1 cellular context compared by ENCODE assay signal in the genomic region with DNA sequence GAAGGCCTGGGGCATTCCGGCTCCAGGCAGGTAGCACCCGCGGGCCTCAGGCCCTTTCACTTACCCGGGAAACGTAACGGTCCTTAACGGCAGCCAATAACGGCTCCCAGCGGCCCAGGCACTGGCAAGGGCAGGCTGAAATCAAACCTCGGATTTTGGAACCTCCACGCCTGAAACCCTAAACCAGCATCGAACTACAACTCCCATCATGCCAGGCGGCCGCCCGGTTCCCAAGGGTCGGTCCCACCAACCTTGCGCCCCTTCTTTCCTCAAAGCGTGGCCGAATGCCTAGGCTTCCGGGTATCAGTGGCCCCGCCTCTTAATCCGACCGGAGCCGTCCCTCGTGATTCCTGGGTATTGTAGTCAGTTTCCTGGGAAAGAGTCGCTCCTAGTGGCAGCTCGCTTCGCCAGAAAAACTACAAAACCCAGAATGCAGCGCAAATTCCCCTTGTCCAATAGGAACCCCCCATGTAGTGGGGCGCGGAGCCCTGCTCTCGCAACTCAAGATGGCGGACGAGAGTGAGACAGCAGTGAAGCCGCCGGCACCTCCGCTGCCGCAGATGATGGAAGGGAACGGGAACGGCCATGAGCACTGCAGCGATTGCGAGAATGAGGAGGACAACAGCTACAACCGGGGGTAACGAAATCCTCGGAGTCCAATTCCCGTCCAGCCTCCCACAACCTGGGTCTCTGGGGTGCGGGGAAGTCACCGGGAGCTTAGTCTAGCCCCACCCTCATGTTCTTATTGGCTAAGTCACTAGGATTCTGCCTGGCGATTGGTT.
A peak's percentile ranks its signal among the peaks of the same experiment; 100 is the strongest.
TF ChIP-seq lines count a peak whose summit lies in the region.

Gene NMT1, plus strand, starts transcription at position 494 of the 782 bp plus-strand sequence. Its CDS starts 13 bp downstream, at position 507.

TF ChIP-seq in HepG2, 621 proteins besides CTCF, POLR2A, EP300 and RAD21 (continued from another document):
- TF ChIP-seq PATZ1 (CRISPR knock-in tag; IDR thresholded peaks at IDR 0.05) (peak; percentile 52; the same call in 1 of the 2 replicates), ARID2 (CRISPR knock-in tag; IDR thresholded peaks at IDR 0.05; ENCODE audit: borderline replicate concordance) (no peak), RBAK (CRISPR knock-in tag; IDR thresholded peaks at IDR 0.05) (peak; percentile 72; the same call in 1 of the 2 replicates), CBX5 (CRISPR knock-in tag; IDR thresholded peaks at IDR 0.05; ENCODE audit: borderline replicate concordance) (peak; percentile 52; the same call in 1 of the 2 replicates), POLR2AphosphoS2 (IDR thresholded peaks at IDR 0.05; ENCODE audit: low read depth, low read length) (peak; percentile 96), SP5 (CRISPR knock-in tag; IDR thresholded peaks at IDR 0.05; ENCODE audit: borderline replicate concordance, low read depth) (peak; percentile 54; the same call in 1 of the 2 replicates), ELF1 (CRISPR knock-in tag; IDR thresholded peaks at IDR 0.05) (peak; percentile 99), JUNB (CRISPR knock-in tag; IDR thresholded peaks at IDR 0.05; ENCODE audit: borderline replicate concordance) (no peak), ZNF510 (CRISPR knock-in tag; IDR thresholded peaks at IDR 0.05; ENCODE audit: low read depth) (peak; percentile 97; the same call in 1 of the 2 replicates), ZBTB20 (CRISPR knock-in tag; IDR thresholded peaks at IDR 0.05; ENCODE audit: borderline replicate concordance, low read depth) (peak; percentile 84; the same call in 1 of the 2 replicates), ZSCAN22 (CRISPR knock-in tag; IDR thresholded peaks at IDR 0.05) (no peak), ZNF292 (CRISPR knock-in tag; IDR thresholded peaks at IDR 0.05; ENCODE audit: borderline replicate concordance, low read depth) (no peak; the same call in 1 of the 2 replicates), TAF15 (IDR thresholded peaks at IDR 0.05; ENCODE audit: low read depth, low read length, poor library complexity, severe bottlenecking) (no peak), ZNF12 (CRISPR knock-in tag; IDR thresholded peaks at IDR 0.05) (0 out of 2 replicates have a peak, but pooled peaks have one; percentile 61), KMT2B (CRISPR knock-in tag; IDR thresholded peaks at IDR 0.05) (peak; percentile 98), U2AF2 (IDR thresholded peaks at IDR 0.05; ENCODE audit: low read depth, low read length) (0 out of 2 replicates have a peak, but pooled peaks have one; percentile 15), SP2 (CRISPR knock-in tag; IDR thresholded peaks at IDR 0.05) (peak; percentile 98), SETDB1 (CRISPR knock-in tag; IDR thresholded peaks at IDR 0.05; ENCODE audit: borderline replicate concordance) (no peak), CHD4 (IDR thresholded peaks at IDR 0.05; ENCODE audit: borderline replicate concordance, low read length) (no peak), ZBTB40 (IDR thresholded peaks at IDR 0.05) (no peak), ZBTB40 (CRISPR knock-in tag; IDR thresholded peaks at IDR 0.05) (peak; percentile 40), ZMYM3 (CRISPR knock-in tag; IDR thresholded peaks at IDR 0.05) (no peak), FOXK1 (CRISPR knock-in tag; IDR thresholded peaks at IDR 0.05; ENCODE audit: borderline replicate concordance, low read depth) (peak; percentile 83; the same call in 1 of the 2 replicates), ZBTB14 (CRISPR knock-in tag; IDR thresholded peaks at IDR 0.05) (peak; percentile 31)
- TF ChIP-seq, protein P1, sequence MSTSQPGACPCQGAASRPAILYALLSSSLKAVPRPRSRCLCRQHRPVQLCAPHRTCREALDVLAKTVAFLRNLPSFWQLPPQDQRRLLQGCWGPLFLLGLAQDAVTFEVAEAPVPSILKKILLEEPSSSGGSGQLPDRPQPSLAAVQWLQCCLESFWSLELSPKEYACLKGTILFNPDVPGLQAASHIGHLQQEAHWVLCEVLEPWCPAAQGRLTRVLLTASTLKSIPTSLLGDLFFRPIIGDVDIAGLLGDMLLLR (CRISPR knock-in tag; IDR thresholded peaks at IDR 0.05) = peak; percentile 19; the same call in 1 of the 2 replicates
- TF ChIP-seq, protein P2, sequence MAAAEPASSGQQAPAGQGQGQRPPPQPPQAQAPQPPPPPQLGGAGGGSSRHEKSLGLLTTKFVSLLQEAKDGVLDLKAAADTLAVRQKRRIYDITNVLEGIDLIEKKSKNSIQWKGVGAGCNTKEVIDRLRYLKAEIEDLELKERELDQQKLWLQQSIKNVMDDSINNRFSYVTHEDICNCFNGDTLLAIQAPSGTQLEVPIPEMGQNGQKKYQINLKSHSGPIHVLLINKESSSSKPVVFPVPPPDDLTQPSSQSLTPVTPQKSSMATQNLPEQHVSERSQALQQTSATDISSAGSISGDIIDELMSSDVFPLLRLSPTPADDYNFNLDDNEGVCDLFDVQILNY (CRISPR knock-in tag; conservative IDR thresholded peaks at IDR 0.05) = 0 out of 2 replicates have a peak, but pooled peaks have one; percentile 29
- TF ChIP-seq, protein P3, sequence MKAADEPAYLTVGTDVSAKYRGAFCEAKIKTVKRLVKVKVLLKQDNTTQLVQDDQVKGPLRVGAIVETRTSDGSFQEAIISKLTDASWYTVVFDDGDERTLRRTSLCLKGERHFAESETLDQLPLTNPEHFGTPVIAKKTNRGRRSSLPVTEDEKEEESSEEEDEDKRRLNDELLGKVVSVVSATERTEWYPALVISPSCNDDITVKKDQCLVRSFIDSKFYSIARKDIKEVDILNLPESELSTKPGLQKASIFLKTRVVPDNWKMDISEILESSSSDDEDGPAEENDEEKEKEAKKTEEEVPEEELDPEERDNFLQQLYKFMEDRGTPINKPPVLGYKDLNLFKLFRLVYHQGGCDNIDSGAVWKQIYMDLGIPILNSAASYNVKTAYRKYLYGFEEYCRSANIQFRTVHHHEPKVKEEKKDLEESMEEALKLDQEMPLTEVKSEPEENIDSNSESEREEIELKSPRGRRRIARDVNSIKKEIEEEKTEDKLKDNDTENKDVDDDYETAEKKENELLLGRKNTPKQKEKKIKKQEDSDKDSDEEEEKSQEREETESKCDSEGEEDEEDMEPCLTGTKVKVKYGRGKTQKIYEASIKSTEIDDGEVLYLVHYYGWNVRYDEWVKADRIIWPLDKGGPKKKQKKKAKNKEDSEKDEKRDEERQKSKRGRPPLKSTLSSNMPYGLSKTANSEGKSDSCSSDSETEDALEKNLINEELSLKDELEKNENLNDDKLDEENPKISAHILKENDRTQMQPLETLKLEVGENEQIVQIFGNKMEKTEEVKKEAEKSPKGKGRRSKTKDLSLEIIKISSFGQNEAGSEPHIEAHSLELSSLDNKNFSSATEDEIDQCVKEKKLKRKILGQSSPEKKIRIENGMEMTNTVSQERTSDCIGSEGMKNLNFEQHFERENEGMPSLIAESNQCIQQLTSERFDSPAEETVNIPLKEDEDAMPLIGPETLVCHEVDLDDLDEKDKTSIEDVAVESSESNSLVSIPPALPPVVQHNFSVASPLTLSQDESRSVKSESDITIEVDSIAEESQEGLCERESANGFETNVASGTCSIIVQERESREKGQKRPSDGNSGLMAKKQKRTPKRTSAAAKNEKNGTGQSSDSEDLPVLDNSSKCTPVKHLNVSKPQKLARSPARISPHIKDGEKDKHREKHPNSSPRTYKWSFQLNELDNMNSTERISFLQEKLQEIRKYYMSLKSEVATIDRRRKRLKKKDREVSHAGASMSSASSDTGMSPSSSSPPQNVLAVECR (CRISPR knock-in tag; IDR thresholded peaks at IDR 0.05; ENCODE audit: borderline replicate concordance) = peak; percentile 94
- TF ChIP-seq, protein P4, sequence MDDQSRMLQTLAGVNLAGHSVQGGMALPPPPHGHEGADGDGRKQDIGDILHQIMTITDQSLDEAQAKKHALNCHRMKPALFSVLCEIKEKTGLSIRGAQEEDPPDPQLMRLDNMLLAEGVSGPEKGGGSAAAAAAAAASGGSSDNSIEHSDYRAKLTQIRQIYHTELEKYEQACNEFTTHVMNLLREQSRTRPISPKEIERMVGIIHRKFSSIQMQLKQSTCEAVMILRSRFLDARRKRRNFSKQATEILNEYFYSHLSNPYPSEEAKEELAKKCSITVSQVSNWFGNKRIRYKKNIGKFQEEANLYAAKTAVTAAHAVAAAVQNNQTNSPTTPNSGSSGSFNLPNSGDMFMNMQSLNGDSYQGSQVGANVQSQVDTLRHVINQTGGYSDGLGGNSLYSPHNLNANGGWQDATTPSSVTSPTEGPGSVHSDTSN (CRISPR knock-in tag; IDR thresholded peaks at IDR 0.05; ENCODE audit: borderline replicate concordance) = peak; percentile 78; the same call in 1 of the 2 replicates
TF ChIP-seq in HepG2: peak in this region for 348.
